9 cellular contexts compared by ENCODE assay signal in genomic region chr6:14876778-14877613, GRCh38.
DNase-seq lines count a peak whose midpoint lies in the region; ATAC-seq and TF ChIP-seq lines count a peak whose summit lies in the region.
"Had no signal": no experiment of that assay in that cellular context is flagged by ENCODE, and none has a peak within 500 bp of the region (broad histone marks: within the 10 kb centered on the region; RNA-seq: fewer than 3 reads in every experiment).

No MANE protein-coding gene starts in this region.

- H3K4me1 ChIP-seq in left ventricle myocardium inferior (peaks cover 45% of the 10 kb centered on the region), tibial nerve (peaks cover 0 to 52% (median 10%) of the 10 kb centered on the region in 4 donors)

- TF ChIP-seq CTCF in left ventricle myocardium inferior (IDR thresholded peaks at IDR 0.05; ENCODE audit: borderline replicate concordance) (peak; percentile 8), tibial nerve (IDR thresholded peaks at IDR 0.05) (peak in 1 of 5 experiments; percentile 35)

- intact Hi-C loops in left ventricle myocardium inferior (cut with micrococcal nuclease): no loop called here

- H3K27ac ChIP-seq in left ventricle myocardium inferior (replicated peaks): peak overlapping the region; percentile 81
- H3K27ac ChIP-seq in tibial nerve: peak overlapping the region; percentile 13 to 87 (median 60)

- peak overlapping the region; percentile 7 for H3K4me3 Mint-ChIP-seq in activated naive CD4-positive, alpha-beta T cell treated with anti-CD3 and anti-CD28 coated beads, Interleukin-2, amount 10 ng/mL, durations not matched to agents 7 days and 5 days

- TF ChIP-seq EP300 in tibial nerve (IDR thresholded peaks at IDR 0.05): peak; percentile 44 to 76

- TF ChIP-seq POLR2A in tibial nerve (IDR thresholded peaks at IDR 0.05): no peak

- H3K27ac Mint-ChIP-seq in activated naive CD4-positive, alpha-beta T cell treated with anti-CD3 and anti-CD28 coated beads, Interleukin-2, amount 10 ng/mL, durations not matched to agents 7 days and 5 days: peak overlapping the region; percentile 62

- no peaks in the 10 kb centered on the region for H3K27me3 ChIP-seq in left ventricle myocardium inferior (ENCODE audit: low read depth)
- H3K27me3 ChIP-seq in tibial nerve: no peaks in the 10 kb centered on the region

- H3K36me3 ChIP-seq in left ventricle myocardium inferior (no peaks in the 10 kb centered on the region), tibial nerve (no peaks in the 10 kb centered on the region)

- no peaks in the 10 kb centered on the region for H3K36me3 Mint-ChIP-seq in activated naive CD4-positive, alpha-beta T cell treated with anti-CD3 and anti-CD28 coated beads, Interleukin-2, amount 10 ng/mL, durations not matched to agents 7 days and 5 days

- H3K4me3 ChIP-seq in left ventricle myocardium inferior (peak overlapping the region; percentile 26), tibial nerve (no peak overlapping the region)

- H3K9me3 ChIP-seq in left ventricle myocardium inferior (replicated peaks) (no peaks in the 10 kb centered on the region), tibial nerve (no peaks in the 10 kb centered on the region)

- ATAC-seq in GM19467 (IDR thresholded peaks at IDR 0.05; ENCODE audit: unreplicated experiment) (peak; percentile 52), GM19397 (IDR thresholded peaks at IDR 0.05; ENCODE audit: unreplicated experiment) (no peak)
- ATAC-seq: Panc1 had no signal

- CTCF ChIA-PET in activated naive CD4-positive, alpha-beta T cell treated with anti-CD3 and anti-CD28 coated beads, Interleukin-2, amount 10 ng/mL, durations not matched to agents 7 days and 5 days (lab: Charles Lee): interaction anchor here (0.6 to 1.2 kb wide), 5 partner anchors 39 to 166 kb away, joined by 3 read pairs; no protein-coding TSS in a partner anchor

- H3K9me3 Mint-ChIP-seq in activated naive CD4-positive, alpha-beta T cell treated with anti-CD3 and anti-CD28 coated beads, Interleukin-2, amount 10 ng/mL, durations not matched to agents 7 days and 5 days: no peaks in the 10 kb centered on the region

- 28 to 30% methylated on average over 11 of the region's 11 CpGs for WGBS in tibial nerve, 2 donors

- H3K4me1 Mint-ChIP-seq in activated naive CD4-positive, alpha-beta T cell treated with anti-CD3 and anti-CD28 coated beads, Interleukin-2, amount 10 ng/mL, durations not matched to agents 7 days and 5 days: peaks cover 50% of the 10 kb centered on the region

- DNase-seq in DMS53 (lab: John Stamatoyannopoulos, UW) (peak; percentile 62), HS-5 (ENCODE audit: low read depth) (peak; percentile 67), left ventricle myocardium inferior (no peak), tibial nerve (ENCODE audit: low spot score in 2 of 2) (no peak), HuH-7.5 (ENCODE audit: low spot score) (no peak)
- DNase-seq in activated naive CD4-positive, alpha-beta T cell treated with anti-CD3 and anti-CD28 coated beads, Interleukin-2, amount 10 ng/mL, durations not matched to agents 7 days and 5 days: peak; percentile 25

- H3K27me3 Mint-ChIP-seq in activated naive CD4-positive, alpha-beta T cell treated with anti-CD3 and anti-CD28 coated beads, Interleukin-2, amount 10 ng/mL, durations not matched to agents 7 days and 5 days: no peaks in the 10 kb centered on the region

Comparison
In these comparisons a context has a peak if more than half of its experiments do, and no peak if none do; other contexts are left out.
1. DNase-seq: peak in DMS53 (single experiment), HS-5 (single experiment) and activated naive CD4-positive, alpha-beta T cell treated with anti-CD3 and anti-CD28 coated beads, Interleukin-2, amount 10 ng/mL, durations not matched to agents 7 days and 5 days (single experiment); none in left ventricle myocardium inferior (single experiment), tibial nerve (0 of 2) and HuH-7.5 (single experiment).